Comparison of ENCODE assay signal across 18 cellular contexts in genomic region chr7:92753614-92754013, GRCh38.
A peak's percentile ranks its signal among the peaks of the same experiment; 100 is the strongest.
DNase-seq lines count a peak whose midpoint lies in the region; ATAC-seq and TF ChIP-seq lines count a peak whose summit lies in the region.
"Had no signal": no experiment of that assay in that cellular context is flagged by ENCODE, and none has a peak within 500 bp of the region (broad histone marks: within the 10 kb centered on the region; RNA-seq: fewer than 3 reads in every experiment).

No MANE protein-coding gene starts in this region.

- intact Hi-C loops in natural killer cell (cut with micrococcal nuclease) = no loop called here
- intact Hi-C loops in Panc1 (cut with micrococcal nuclease; ENCODE audit: unreplicated experiment) = no loop called here

- H3K27me3 ChIP-seq in Panc1 (ENCODE audit: control insufficient read depth, insufficient read depth, low read length) (no peaks in the 10 kb centered on the region), BE2C (no peaks in the 10 kb centered on the region)
- H3K27me3 ChIP-seq: BLaER1 treated with 17β-estradiol and CSF1 and Interleukin-3, amounts not matched to agents 10 nM and 100 nM; tibial artery had no signal

- H3K4me1 Mint-ChIP-seq in natural killer cell treated with Interleukin-12 subunit alpha and Interleukin-12 subunit beta and Interleukin-15 and Interleukin-18, amount 100 ng/mL, for 72 hours (ENCODE audit: low read depth in 2 of 2) = peaks cover 46 to 63% of the 10 kb centered on the region in 2 donors
- peaks cover 44 to 45% of the 10 kb centered on the region in 2 donors for H3K4me1 Mint-ChIP-seq in natural killer cell

- peaks cover 3% of the 10 kb centered on the region for H3K9me3 Mint-ChIP-seq in natural killer cell treated with Interleukin-12 subunit alpha and Interleukin-12 subunit beta and Interleukin-15 and Interleukin-18, amount 100 ng/mL, for 72 hours
- H3K9me3 Mint-ChIP-seq in natural killer cell = no peaks in the 10 kb centered on the region
- H3K9me3 Mint-ChIP-seq: T-cell had no signal

- peaks cover 50% of the 10 kb centered on the region for H3K36me3 Mint-ChIP-seq in natural killer cell treated with Interleukin-12 subunit alpha and Interleukin-12 subunit beta and Interleukin-15 and Interleukin-18, amount 100 ng/mL, for 72 hours
- H3K36me3 Mint-ChIP-seq in natural killer cell = no peaks in the 10 kb centered on the region

- no TSS peak for BruUV-seq in Panc1 (replicated peaks; lab: Mats Ljungman, UMichigan)

- no peaks in the 10 kb centered on the region for H3K27me3 Mint-ChIP-seq in natural killer cell treated with Interleukin-12 subunit alpha and Interleukin-12 subunit beta and Interleukin-15 and Interleukin-18, amount 100 ng/mL, for 72 hours
- H3K27me3 Mint-ChIP-seq in natural killer cell (ENCODE audit: low read depth in 2 of 2) = no peaks in the 10 kb centered on the region
- H3K27me3 Mint-ChIP-seq: T-cell had no signal

- CTCF ChIA-PET in Panc1 (lab: Charles Lee) = no interaction called here

- H3K4me3 ChIP-seq in Panc1 (ENCODE audit: low read depth in 2 of 2, low read length in 2 of 2) (no peak overlapping the region), epithelial cell of esophagus (ENCODE audit: low read length) (no peak overlapping the region), BE2C (ENCODE audit: low read depth, low read length) (no peak overlapping the region)
- H3K4me3 ChIP-seq: BLaER1 treated with 17β-estradiol and CSF1 and Interleukin-3, amounts not matched to agents 10 nM and 100 nM; skin epidermis; tibial artery had no signal

- peak overlapping the region; percentile 31 to 78 for H3K27ac Mint-ChIP-seq in natural killer cell treated with Interleukin-12 subunit alpha and Interleukin-12 subunit beta and Interleukin-15 and Interleukin-18, amount 100 ng/mL, for 72 hours
- H3K27ac Mint-ChIP-seq in natural killer cell = peak overlapping the region in 1 of 2 donors; percentile 62

- no peak for TF ChIP-seq CTCF in natural killer cell (IDR thresholded peaks at IDR 0.05)
- TF ChIP-seq CTCF in Panc1 (IDR thresholded peaks at IDR 0.05) = no peak
- TF ChIP-seq CTCF in epithelial cell of esophagus (IDR thresholded peaks at IDR 0.05; ENCODE audit: insufficient read depth, low read depth, low read length, missing control alignments) = no peak
- no peak for TF ChIP-seq CTCF in BE2C (IDR thresholded peaks at IDR 0.05; ENCODE audit: low read depth, low read length)

- H3K36me3 ChIP-seq in Panc1 (ENCODE audit: control insufficient read depth, insufficient read depth, low read length) = no peaks in the 10 kb centered on the region
- peaks cover 12% of the 10 kb centered on the region for H3K36me3 ChIP-seq in BE2C
- H3K36me3 ChIP-seq: tibial artery had no signal

- no peak for DNase-seq in natural killer cell treated with Interleukin-12 subunit alpha and Interleukin-12 subunit beta and Interleukin-15 and Interleukin-18, amount 100 ng/mL, for 72 hours (ENCODE audit: low spot score)
- DNase-seq in natural killer cell (no peak), Panc1 (ENCODE audit: low read depth, low spot score) (no peak), epithelial cell of esophagus (ENCODE audit: low read depth) (peak; percentile 82), NCI-H524 treated with DMSO at 0.1 percent for 48 hours (lab: John Stamatoyannopoulos, UW) (no peak), HCEC 1CT (no peak), BE2C (no peak)
- DNase-seq: central memory CD4-positive, alpha-beta T cell; DMS53; NCI-H1092 treated with DMSO at 0.1 percent for 48 hours; NCI-H2107; NCI-H774; stimulated activated CD4-positive, alpha-beta T cell treated with anti-CD3 and anti-CD28 coated beads, Interleukin-4, amount 100 ng/mL, for 4 hours; T-cell; tibial artery had no signal

- H3K4me3 Mint-ChIP-seq in natural killer cell treated with Interleukin-12 subunit alpha and Interleukin-12 subunit beta and Interleukin-15 and Interleukin-18, amount 100 ng/mL, for 72 hours = no peak overlapping the region
- H3K4me3 Mint-ChIP-seq in natural killer cell = no peak overlapping the region
- H3K4me3 Mint-ChIP-seq: T-cell had no signal

- in situ Hi-C loops in Panc1 (cut with HindIII; ENCODE audit: low pct_unique_long_range_greater_than_20kb, low sequenced_read_pairs) = no loop called here

- H3K9me3 ChIP-seq in Panc1 (ENCODE audit: control insufficient read depth, insufficient read depth, low read depth, low read length) = no peaks in the 10 kb centered on the region
- no peaks in the 10 kb centered on the region for H3K9me3 ChIP-seq in BE2C
- H3K9me3 ChIP-seq: tibial artery had no signal

- POLR2A ChIA-PET in Panc1 (lab: Charles Lee) = no interaction called here

- no peak for ATAC-seq in natural killer cell treated with Interleukin-12 subunit alpha and Interleukin-12 subunit beta and Interleukin-15 and Interleukin-18, amount 100 ng/mL, for 72 hours
- ATAC-seq in natural killer cell = no peak
- ATAC-seq in Panc1 = no peak
- no peak for ATAC-seq in HG02981 (IDR thresholded peaks at IDR 0.05; ENCODE audit: unreplicated experiment)
- ATAC-seq: T-cell had no signal

- peak overlapping the region; percentile 56 for H3K27ac ChIP-seq in Panc1 (ENCODE audit: low read length)
- H3K27ac ChIP-seq: skin epidermis had no signal

- H3K4me1 ChIP-seq in Panc1 (ENCODE audit: control insufficient read depth, insufficient read depth, low read length) (peaks cover 54% of the 10 kb centered on the region), BE2C (peaks cover 26% of the 10 kb centered on the region)
